In genomic region chr5:135826994-135827671, GRCh38 we compare ENCODE assay signal across 1 cellular context.
TF ChIP-seq lines count a peak whose summit lies in the region.

No MANE protein-coding gene starts in this region.

TF ChIP-seq in H1, 55 proteins besides CTCF, POLR2A, EP300 and RAD21 (continued from another document):
- TF ChIP-seq HDAC2 (IDR thresholded peaks at IDR 0.05; ENCODE audit: borderline replicate concordance in 1 of 2, low read depth in 2 of 2, low read length in 2 of 2) (no peak), TEAD4 (IDR thresholded peaks at IDR 0.05; ENCODE audit: low read depth, low read length) (no peak), EZH2 (IDR thresholded peaks at IDR 0.05; ENCODE audit: low read depth, low read length, severe bottlenecking) (no peak), KDM4A (IDR thresholded peaks at IDR 0.05; ENCODE audit: low read depth, low read length, severe bottlenecking) (no peak), FOSL1 (IDR thresholded peaks at IDR 0.05; ENCODE audit: insufficient read depth, low read depth, low read length) (no peak), NRF1 (IDR thresholded peaks at IDR 0.05; ENCODE audit: low read depth, low read length) (no peak), POLR2AphosphoS5 (IDR thresholded peaks at IDR 0.05; ENCODE audit: low read depth, low read length) (no peak), BACH1 (IDR thresholded peaks at IDR 0.05; ENCODE audit: low read length) (no peak), SAP30 (IDR thresholded peaks at IDR 0.05; ENCODE audit: insufficient read depth, insufficient replicate concordance, low read length) (no peak), CTBP2 (IDR thresholded peaks at IDR 0.05; ENCODE audit: borderline replicate concordance, insufficient read depth, insufficient read length, low read length) (no peak), SP4 (IDR thresholded peaks at IDR 0.05; ENCODE audit: low read length) (no peak), RBBP5 (IDR thresholded peaks at IDR 0.05; ENCODE audit: borderline replicate concordance, low read depth, low read length) (no peak)
